Comparison of ENCODE assay signal across 8 cellular contexts in the genomic region with DNA sequence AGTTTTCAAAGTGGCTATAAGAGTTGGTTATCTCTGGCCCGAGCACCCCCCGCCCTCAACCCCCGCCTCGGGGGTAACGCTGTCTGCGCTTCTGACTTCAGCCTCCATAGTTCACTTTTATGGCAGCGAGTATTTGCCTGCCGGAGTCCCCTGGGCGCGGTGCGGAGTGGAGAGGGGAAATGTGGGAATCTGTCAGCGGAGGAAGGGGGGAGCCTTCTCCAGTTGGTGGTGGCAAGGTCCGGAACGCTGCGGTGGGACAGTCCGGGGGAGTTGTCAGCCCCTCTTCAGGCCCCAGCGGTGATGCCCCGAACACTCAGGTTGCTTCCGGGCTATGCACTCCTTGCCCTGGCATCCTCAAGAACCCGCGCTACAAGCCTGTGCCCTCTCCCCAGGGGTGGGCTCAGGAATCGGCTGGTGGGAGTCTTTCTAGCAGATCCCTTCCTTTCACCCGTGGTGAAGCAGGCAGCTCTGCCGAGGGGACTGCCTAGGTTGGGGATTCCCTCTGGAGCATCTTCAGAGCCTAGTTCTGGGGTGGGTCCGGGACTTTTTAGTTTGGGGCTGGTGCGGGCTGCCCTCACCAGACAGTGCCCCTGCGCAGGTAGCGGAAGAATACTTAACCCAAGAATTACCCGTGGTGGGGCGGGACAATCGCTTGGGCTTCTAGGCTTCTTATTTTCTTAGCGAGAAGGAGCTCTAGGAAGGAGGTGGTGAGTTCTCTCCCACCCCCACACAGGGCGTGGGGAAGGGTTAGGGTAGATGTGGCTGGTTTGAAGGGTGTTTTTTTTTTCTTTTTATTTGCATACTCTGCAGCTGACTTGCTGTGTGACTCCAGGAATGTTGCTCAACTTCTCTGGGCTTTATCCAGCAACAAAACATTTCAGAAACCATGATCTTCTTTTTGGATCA. TPM values are rescaled to one million over a fixed set of nuclear protein-coding genes. Genes with fewer than 3 reads are reported as not detected.
DNase-seq lines count a peak whose midpoint lies in the region; ATAC-seq and TF ChIP-seq lines count a peak whose summit lies in the region.

No MANE protein-coding gene starts in this region.

- H3K9ac ChIP-seq in IMR-90 (ENCODE audit: low read depth, low read length) = peak overlapping the region; percentile 91

- H3K14ac ChIP-seq in IMR-90 (replicated peaks; ENCODE audit: low read depth, low read length) = peak overlapping the region; percentile 60

- no peak for DNase-seq in AG04449 (ENCODE audit: low read depth, low spot score)
- peak; percentile 39 for DNase-seq in IMR-90
- DNase-seq in chondrocyte (ENCODE audit: low spot score) = no peak
- DNase-seq in DMS153 (lab: John Stamatoyannopoulos, UW) = no peak

- intact Hi-C loops in IMR-90 (cut with micrococcal nuclease) = loop anchor here (1.0 to 10.0 kb wide), 2 partner anchors 17 to 329 kb away; no protein-coding TSS in a partner anchor

- peak overlapping the region; percentile 95 for H2AFZ ChIP-seq in IMR-90 (replicated peaks; ENCODE audit: low read length, poor library complexity)

- peaks cover 28% of the 10 kb centered on the region for H3K4me1 Mint-ChIP-seq in chondrocyte (ENCODE audit: low read depth)

- ATAC-seq in IMR-90 (ENCODE audit: low read depth) (peak; percentile 15), GM21825 (IDR thresholded peaks at IDR 0.05; ENCODE audit: unreplicated experiment) (no peak), GM18511 (IDR thresholded peaks at IDR 0.05; ENCODE audit: unreplicated experiment) (no peak), HG02623 (IDR thresholded peaks at IDR 0.05; ENCODE audit: unreplicated experiment) (no peak)

- H3K36me3 Mint-ChIP-seq in chondrocyte (ENCODE audit: low read depth) = no peaks in the 10 kb centered on the region

- peaks cover 4% of the 10 kb centered on the region; the same call in 1 of the 2 replicates for H3K9me1 ChIP-seq in IMR-90 (ENCODE audit: insufficient read depth, low read length)

- no peaks in the 10 kb centered on the region for H3K9me3 Mint-ChIP-seq in chondrocyte (ENCODE audit: low read depth)

- in situ Hi-C loops in IMR-90 (cut with MboI; ENCODE audit: low sequenced_read_pairs) = no loop called here

- H3K4me1 ChIP-seq in IMR-90 (ENCODE audit: control insufficient read depth, insufficient read depth, low read length) = peaks cover 25% of the 10 kb centered on the region
- H3K4me1 ChIP-seq in muscle layer of duodenum (ENCODE audit: control insufficient read depth in 1 of 2, insufficient read depth in 2 of 2, low read length in 2 of 2) = peaks cover 6 to 47% of the 10 kb centered on the region in 2 donors

- H3K27ac ChIP-seq in IMR-90 (ENCODE audit: insufficient read depth, low read length) = peak overlapping the region; percentile 26
- no peak overlapping the region for H3K27ac ChIP-seq in muscle layer of duodenum (ENCODE audit: low read length)

- peak overlapping the region; percentile 86 for H4K91ac ChIP-seq in IMR-90 (ENCODE audit: insufficient read depth, low read depth, low read length)

- H4K5ac ChIP-seq in IMR-90 (ENCODE audit: low read depth, low read length) = no peak overlapping the region; the same call in 1 of the 2 replicates

- peak overlapping the region; percentile 82 for H3K4me3 ChIP-seq in AG04449 (ENCODE audit: low read depth, low read length)
- H3K4me3 ChIP-seq in IMR-90 (ENCODE audit: insufficient read depth, low read depth, low read length) = peak overlapping the region; percentile 97
- peak overlapping the region; percentile 76 to 84 for H3K4me3 ChIP-seq in muscle layer of duodenum (ENCODE audit: low read depth in 1 of 2, low read length in 2 of 2)

- H3K4ac ChIP-seq in IMR-90 (ENCODE audit: low read depth, low read length) = peak overlapping the region; percentile 79

- no peak overlapping the region for H3K27ac Mint-ChIP-seq in chondrocyte (ENCODE audit: unreplicated experiment)

- POLR2A ChIA-PET in AG04449 (lab: Yijun Ruan, JAX) = interaction anchor here (0.5 to 1.4 kb wide), 4 partner anchors 12 to 17 kb away, joined by 3 read pairs; no protein-coding TSS in a partner anchor
- POLR2A ChIA-PET in IMR-90 (lab: Charles Lee; ENCODE audit: unreplicated experiment) = interaction anchor here (0.6 kb wide), 1 partner anchor 14 kb away, joined by 3 read pairs; no protein-coding TSS in a partner anchor

- H3K27me3 ChIP-seq in IMR-90 (ENCODE audit: control insufficient read depth, insufficient read depth, low read length) = no peaks in the 10 kb centered on the region; the same call in 1 of the 2 replicates
- H3K27me3 ChIP-seq in muscle layer of duodenum (ENCODE audit: low read depth, low read length) = peaks cover 3% of the 10 kb centered on the region

- no peak overlapping the region for H2BK5ac ChIP-seq in IMR-90 (ENCODE audit: low read depth, low read length, poor library complexity, severe bottlenecking)

- TF ChIP-seq CTCF in AG04449 (IDR thresholded peaks at IDR 0.05; ENCODE audit: insufficient read depth, low read length, missing control alignments) = no peak
- no peak for TF ChIP-seq CTCF in IMR-90 (conservative IDR thresholded peaks at IDR 0.05; ENCODE audit: low read depth, low read length)
- no peak for TF ChIP-seq CTCF in chondrocyte (IDR thresholded peaks at IDR 0.05)

- 0 out of 3 replicates have a peak overlapping the region, but pooled peaks have one; percentile 57 for H2BK15ac ChIP-seq in IMR-90 (ENCODE audit: low read depth, low read length)

- peaks cover 5 to 57% of the 10 kb centered on the region in 2 experiments; a peak in 3 of 4 replicates for H3K79me1 ChIP-seq in IMR-90 (ENCODE audit: low read depth in 1 of 2, low read length in 2 of 2)

- CTCF ChIA-PET in AG04449 (lab: Yijun Ruan, JAX) = interaction anchor here (0.9 to 26.9 kb wide), 5 partner anchors 11 to 118 kb away, joined by 3 to 463 read pairs (median 4); no protein-coding TSS in a partner anchor
- CTCF ChIA-PET in IMR-90 (lab: Yijun Ruan, JAX) = interaction anchor here (0.6 to 1.2 kb wide), 4 partner anchors 10 to 123 kb away, joined by 3 read pairs; no protein-coding TSS in a partner anchor

- peak overlapping the region; percentile 94 for H2AK5ac ChIP-seq in IMR-90 (ENCODE audit: low read depth, low read length)

- H3K23ac ChIP-seq in IMR-90 (ENCODE audit: low read depth, low read length) = peak overlapping the region; percentile 93

- H2AK9ac ChIP-seq in IMR-90 (replicated peaks; ENCODE audit: low read depth, low read length, poor library complexity) = peak overlapping the region; percentile 93

- dilution Hi-C loops in IMR-90 (cut with HindIII; ENCODE audit: low sequenced_read_pairs, unreplicated experiment) = no loop called here

- WGBS in IMR-90 (ENCODE audit: extremely low coverage in 2 of 2, insufficient read length in 1 of 2), 2 experiments = 0% methylated on average over 2 of the region's 33 CpGs; no CpG with 5 or more reads in 1 of the 2 experiments

- no TSS peak for BruUV-seq in IMR-90 (replicated peaks; lab: Mats Ljungman, UMichigan)

- peaks cover 44% of the 10 kb centered on the region for H4K20me1 ChIP-seq in IMR-90 (ENCODE audit: insufficient read depth, low read length)

- H3K56ac ChIP-seq in IMR-90 (ENCODE audit: extremely low read depth, insufficient read depth, low read length) = peak overlapping the region; percentile 79

- peak overlapping the region; percentile 42 to 45; a peak in 3 of 4 replicates for H4K8ac ChIP-seq in IMR-90 (ENCODE audit: low read depth in 2 of 2, low read length in 2 of 2)

- peaks cover 23% of the 10 kb centered on the region for H3K27me3 Mint-ChIP-seq in chondrocyte (ENCODE audit: low read depth)

- peak overlapping the region; percentile 10; the same call in 1 of the 2 replicates for H2BK20ac ChIP-seq in IMR-90 (ENCODE audit: low read depth, low read length)

- peak overlapping the region; percentile 82 for H3K4me3 Mint-ChIP-seq in chondrocyte (ENCODE audit: unreplicated experiment)

- peak overlapping the region; percentile 8; the same call in 1 of the 2 replicates for H3K18ac ChIP-seq in IMR-90 (ENCODE audit: low read depth, low read length)

- no peaks in the 10 kb centered on the region for H3K9me3 ChIP-seq in IMR-90 (ENCODE audit: control insufficient read depth, insufficient read depth, low read length)
- H3K9me3 ChIP-seq in muscle layer of duodenum (ENCODE audit: control insufficient read depth in 1 of 2, low read length in 2 of 2) = no peaks in the 10 kb centered on the region

- TF ChIP-seq RAD21 in IMR-90 (IDR thresholded peaks at IDR 0.05; ENCODE audit: low read length) = no peak

- H3K36me3 ChIP-seq in IMR-90 (ENCODE audit: control insufficient read depth, insufficient read depth, low read length) (peaks cover 16% of the 10 kb centered on the region), muscle layer of duodenum (ENCODE audit: control insufficient read depth in 1 of 2, insufficient read depth in 2 of 2, low read length in 2 of 2) (no peaks in the 10 kb centered on the region)

- H2BK120ac ChIP-seq in IMR-90 (ENCODE audit: low read depth, low read length) = peak overlapping the region; percentile 51

- TF ChIP-seq POLR2A in IMR-90 (IDR thresholded peaks at IDR 0.05; ENCODE audit: low read depth, low read length) = no peak

- peak overlapping the region; percentile 83 for H3K4me2 ChIP-seq in IMR-90 (ENCODE audit: low read depth, low read length)

TF ChIP-seq in IMR-90, 13 proteins besides CTCF, POLR2A, EP300 and RAD21:
- TF ChIP-seq MXI1 (IDR thresholded peaks at IDR 0.05; ENCODE audit: borderline replicate concordance, low read depth, low read length) (no peak), SMC3 (IDR thresholded peaks at IDR 0.05; ENCODE audit: low read depth, low read length) (no peak), RCOR1 (IDR thresholded peaks at IDR 0.05; ENCODE audit: insufficient replicate concordance, low read length) (no peak), CEBPB (IDR thresholded peaks at IDR 0.05; ENCODE audit: low read depth, low read length) (peak; percentile 70; the same call in 1 of the 2 replicates), RFX5 (IDR thresholded peaks at IDR 0.05; ENCODE audit: low read depth, low read length) (no peak), MAFK (IDR thresholded peaks at IDR 0.05; ENCODE audit: low read depth, low read length) (no peak)

RNA-seq across cellular contexts. Expression of a gene that starts 1.6 kb away (rescaled TPM):
- total RNA-seq in IMR-90 (2012; rRNA removed) = 7.8 and 7.9 TPM in 2 replicates
- 9.0 and 11.2 TPM in 2 replicates for polyA plus RNA-seq in IMR-90 (2012; rRNA removed)
- 6.2 and 7.6 TPM in 2 replicates for polyA plus RNA-seq in IMR-90 (2012; cell fraction: cytosol; rRNA removed)
- polyA plus RNA-seq in IMR-90 (2012; cell fraction: nucleus; rRNA removed; ENCODE audit: low replicate concordance) = 5.0 and 13.0 TPM in 2 replicates
- 2.2 to 10.3 TPM (median 2.7 TPM) in 3 replicates for total RNA-seq in chondrocyte
